ENCODE assay signal across 1 cellular context in the genomic region with DNA sequence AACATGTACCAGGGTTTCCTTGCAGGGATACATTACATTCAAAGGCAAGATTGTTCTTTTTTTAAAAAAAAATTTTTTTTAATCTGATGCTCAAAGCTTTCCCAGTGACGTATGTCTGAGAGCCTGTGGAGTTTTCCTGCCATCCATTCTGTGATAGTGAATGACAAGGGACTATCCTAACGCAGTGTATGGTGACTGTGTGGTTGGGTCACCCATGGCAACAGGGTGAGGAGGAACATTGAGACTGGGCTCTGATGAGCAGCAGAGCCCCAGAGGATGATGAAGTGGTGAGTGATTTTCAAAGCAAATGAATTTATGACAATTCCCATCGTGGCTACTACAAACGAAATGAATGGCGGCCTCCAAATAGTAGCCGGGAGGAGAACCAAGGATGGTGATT.
TF ChIP-seq lines count a peak whose summit lies in the region.

No MANE protein-coding gene starts in this region.

TF ChIP-seq in HepG2, 621 proteins besides CTCF, POLR2A, EP300 and RAD21:
- no peak for TF ChIP-seq ZNF510 (CRISPR knock-in tag; IDR thresholded peaks at IDR 0.05; ENCODE audit: low read depth)
- TF ChIP-seq CREB1 (IDR thresholded peaks at IDR 0.05) = 0 out of 2 replicates have a peak, but pooled peaks have one; percentile 43
- TF ChIP-seq CREB1 (CRISPR knock-in tag; IDR thresholded peaks at IDR 0.05) = no peak
